ENCODE assay signal across 16 cellular contexts in genomic region chr11:27453701-27454100, GRCh38. TPM values are rescaled to one million over a fixed set of nuclear protein-coding genes. Genes with fewer than 3 reads are reported as not detected.
DNase-seq lines count a peak whose midpoint lies in the region; ATAC-seq and TF ChIP-seq lines count a peak whose summit lies in the region.
"Had no signal": no experiment of that assay in that cellular context is flagged by ENCODE, and none has a peak within 500 bp of the region (broad histone marks: within the 10 kb centered on the region; RNA-seq: fewer than 3 reads in every experiment).

No MANE protein-coding gene starts in this region.

- no peak overlapping the region for H2BK5ac ChIP-seq in H9 (ENCODE audit: insufficient read length, low read length)

- no peak overlapping the region for H3K56ac ChIP-seq in H9 (ENCODE audit: insufficient read length, low read depth, low read length)

- peaks cover 82% of the 10 kb centered on the region for H3F3A ChIP-seq in neural progenitor cell (ENCODE audit: low read depth)

- no peak overlapping the region for H2BK120ac ChIP-seq in H9 (ENCODE audit: low read depth, low read length, poor library complexity, severe bottlenecking)

- H3K27ac ChIP-seq in H9 (ENCODE audit: insufficient read length, low read depth, low read length) (no peak overlapping the region), body of pancreas (peak overlapping the region in 1 of 4 donors; percentile 4), foreskin keratinocyte (peak overlapping the region; percentile 15), neural progenitor cell (no peak overlapping the region)
- H3K27ac ChIP-seq: 22Rv1, BLaER1 had no signal

- no peak overlapping the region for H2BK12ac ChIP-seq in H9 (ENCODE audit: insufficient read length, low read depth, low read length)

- H3K4me2 ChIP-seq in H9 (ENCODE audit: insufficient read depth, insufficient read length, low read length) = no peak overlapping the region
- no peak overlapping the region for H3K4me2 ChIP-seq in neural progenitor cell
- H3K4me2 ChIP-seq: BLaER1 had no signal

- TF ChIP-seq CTCF in H9 (conservative IDR thresholded peaks at IDR 0.05) (no peak), body of pancreas (IDR thresholded peaks at IDR 0.05) (no peak), foreskin keratinocyte (conservative IDR thresholded peaks at IDR 0.05) (no peak), neural progenitor cell (IDR thresholded peaks at IDR 0.05) (no peak)

- no peak overlapping the region for H3K4ac ChIP-seq in H9 (ENCODE audit: low read depth, low read length)

- no peaks in the 10 kb centered on the region; the same call in 1 of the 2 replicates for H3K4me1 ChIP-seq in H9 (ENCODE audit: insufficient read depth, low read length)
- peaks cover 91% of the 10 kb centered on the region for H3K4me1 ChIP-seq in body of pancreas
- H3K4me1 ChIP-seq in foreskin keratinocyte = peaks cover 25% of the 10 kb centered on the region
- peaks cover 61% of the 10 kb centered on the region for H3K4me1 ChIP-seq in neural progenitor cell
- H3K4me1 ChIP-seq: BLaER1 had no signal

- H3K4me3 ChIP-seq in body of pancreas = no peak overlapping the region
- H3K4me3 ChIP-seq in neural progenitor cell = no peak overlapping the region
- H3K4me3 ChIP-seq: BLaER1, GM12878, HAP-1 had no signal

- H2AK5ac ChIP-seq in H9 (ENCODE audit: insufficient read length, low read length) = no peak overlapping the region

- H3T11ph ChIP-seq in H9 (ENCODE audit: low read length) = no peak overlapping the region

- TF ChIP-seq POLR2A in body of pancreas (IDR thresholded peaks at IDR 0.05) = no peak

- H2BK15ac ChIP-seq in H9 (ENCODE audit: low read depth, low read length) = no peak overlapping the region

- H4K20me1 ChIP-seq in H9 (ENCODE audit: control insufficient read depth, insufficient read depth, insufficient read length) = no peaks in the 10 kb centered on the region
- H4K20me1 ChIP-seq in neural progenitor cell (ENCODE audit: low read depth) = peaks cover 90% of the 10 kb centered on the region
- H4K20me1 ChIP-seq: BLaER1 had no signal

- no peak overlapping the region for H3K18ac ChIP-seq in H9 (ENCODE audit: insufficient read length, low read depth, low read length)

- H3K36me3 ChIP-seq in body of pancreas (replicated peaks in 1 of 2; ENCODE audit: insufficient read depth in 1 of 2, low read depth in 2 of 2) (no peaks in the 10 kb centered on the region), neural progenitor cell (peaks cover 6% of the 10 kb centered on the region)
- H3K36me3 ChIP-seq: BLaER1 had no signal

- no peaks in the 10 kb centered on the region for H3K36me3 Mint-ChIP-seq in activated T-cell treated with anti-CD3 and anti-CD28 coated beads, Interleukin-2, amount 50 U/mL, for 72 hours (ENCODE audit: insufficient read depth in 2 of 2)
- no peaks in the 10 kb centered on the region for H3K36me3 Mint-ChIP-seq in activated T-cell treated with anti-CD3 and anti-CD28 coated beads, Interleukin-2, amount 50 U/mL, for 24 hours (ENCODE audit: low read depth)
- H3K36me3 Mint-ChIP-seq in H9 (ENCODE audit: insufficient read depth in 1 of 3, low read depth in 3 of 3) (peaks cover 19 to 64% (median 26%) of the 10 kb centered on the region in 3 experiments), immature natural killer cell (no peaks in the 10 kb centered on the region), neural progenitor cell (peaks cover 14% of the 10 kb centered on the region)
- H3K36me3 Mint-ChIP-seq: CD14-positive monocyte; CD4-positive, alpha-beta memory T cell had no signal

- no peaks in the 10 kb centered on the region for H3K4me1 Mint-ChIP-seq in activated T-cell treated with anti-CD3 and anti-CD28 coated beads, Interleukin-2, amount 50 U/mL, for 72 hours (ENCODE audit: low read depth)
- no peaks in the 10 kb centered on the region for H3K4me1 Mint-ChIP-seq in activated T-cell treated with anti-CD3 and anti-CD28 coated beads, Interleukin-2, amount 50 U/mL, for 24 hours (ENCODE audit: low read depth)
- H3K4me1 Mint-ChIP-seq in H9 = peaks cover 72 to 80% of the 10 kb centered on the region in 2 experiments
- no peaks in the 10 kb centered on the region for H3K4me1 Mint-ChIP-seq in immature natural killer cell
- peaks cover 24% of the 10 kb centered on the region for H3K4me1 Mint-ChIP-seq in neural progenitor cell
- H3K4me1 Mint-ChIP-seq: CD14-positive monocyte; CD4-positive, alpha-beta memory T cell had no signal

- no peak for ATAC-seq in activated T-cell treated with anti-CD3 and anti-CD28 coated beads, Interleukin-2, amount 50 U/mL, for 72 hours (replicated peaks in 1 of 2)
- ATAC-seq in body of pancreas (peak; percentile 22), foreskin keratinocyte (no peak), GM21390 (IDR thresholded peaks at IDR 0.05; ENCODE audit: unreplicated experiment) (no peak)
- ATAC-seq: GM12878 had no signal

- H3K9me3 ChIP-seq in H9 (ENCODE audit: control insufficient read depth, low read depth, low read length) (no peaks in the 10 kb centered on the region), body of pancreas (no peaks in the 10 kb centered on the region), neural progenitor cell (ENCODE audit: low read depth) (no peaks in the 10 kb centered on the region)
- H3K9me3 ChIP-seq: BLaER1, HAP-1 had no signal

- H3K27me3 Mint-ChIP-seq in activated T-cell treated with anti-CD3 and anti-CD28 coated beads, Interleukin-2, amount 50 U/mL, for 72 hours (ENCODE audit: low read depth) = peaks cover 10% of the 10 kb centered on the region
- H3K27me3 Mint-ChIP-seq in activated T-cell treated with anti-CD3 and anti-CD28 coated beads, Interleukin-2, amount 50 U/mL, for 24 hours = no peaks in the 10 kb centered on the region
- H3K27me3 Mint-ChIP-seq in H9 (ENCODE audit: low read depth) = no peaks in the 10 kb centered on the region
- H3K27me3 Mint-ChIP-seq in immature natural killer cell (ENCODE audit: low read depth in 3 of 3) = peaks cover 2 to 3% (median 3%) of the 10 kb centered on the region in 3 donors
- peaks cover 3% of the 10 kb centered on the region for H3K27me3 Mint-ChIP-seq in neural progenitor cell (ENCODE audit: insufficient read depth, low read depth)

- H2AFZ ChIP-seq in H9 (ENCODE audit: low read length) (no peak overlapping the region), neural progenitor cell (replicated peaks) (no peak overlapping the region)

- no peak overlapping the region for H3K4me3 Mint-ChIP-seq in activated T-cell treated with anti-CD3 and anti-CD28 coated beads, Interleukin-2, amount 50 U/mL, for 72 hours
- H3K4me3 Mint-ChIP-seq in activated T-cell treated with anti-CD3 and anti-CD28 coated beads, Interleukin-2, amount 50 U/mL, for 24 hours = no peak overlapping the region
- H3K4me3 Mint-ChIP-seq in H9 = no peak overlapping the region
- no peak overlapping the region for H3K4me3 Mint-ChIP-seq in immature natural killer cell
- no peak overlapping the region for H3K4me3 Mint-ChIP-seq in neural progenitor cell
- H3K4me3 Mint-ChIP-seq: CD14-positive monocyte; CD4-positive, alpha-beta memory T cell had no signal

- H2BK20ac ChIP-seq in H9 (ENCODE audit: low read depth, low read length, poor library complexity, severe bottlenecking) = no peak overlapping the region

- peaks cover 0 to 1% of the 10 kb centered on the region in 2 donors for H3K9me3 Mint-ChIP-seq in activated T-cell treated with anti-CD3 and anti-CD28 coated beads, Interleukin-2, amount 50 U/mL, for 72 hours
- no peaks in the 10 kb centered on the region for H3K9me3 Mint-ChIP-seq in activated T-cell treated with anti-CD3 and anti-CD28 coated beads, Interleukin-2, amount 50 U/mL, for 24 hours
- H3K9me3 Mint-ChIP-seq in H9 = peaks cover 19% of the 10 kb centered on the region in 2 experiments
- H3K9me3 Mint-ChIP-seq in immature natural killer cell = peaks cover 0 to 3% (median 0%) of the 10 kb centered on the region in 6 donors
- peaks cover 8% of the 10 kb centered on the region for H3K9me3 Mint-ChIP-seq in neural progenitor cell

- no peak for DNase-seq in activated T-cell treated with anti-CD3 and anti-CD28 coated beads, Interleukin-2, amount 50 U/mL, for 72 hours
- no peak for DNase-seq in activated T-cell treated with anti-CD3 and anti-CD28 coated beads, Interleukin-2, amount 50 U/mL, for 24 hours
- no peak for DNase-seq in H9
- no peak for DNase-seq in body of pancreas
- DNase-seq in foreskin keratinocyte = peak in 1 of 2 donors; percentile 22
- no peak for DNase-seq in immature natural killer cell
- DNase-seq in neural progenitor cell (ENCODE audit: low spot score) = no peak
- DNase-seq: CD4-positive, alpha-beta memory T cell; DMS153; DMS79 had no signal

- peaks cover 12% of the 10 kb centered on the region for H3K79me1 ChIP-seq in H9 (ENCODE audit: insufficient read depth, low read depth, low read length, poor library complexity, severe bottlenecking)

- H4K5ac ChIP-seq in H9 (ENCODE audit: insufficient read length, low read depth, low read length) = no peak overlapping the region

- peak overlapping the region; percentile 13 for H3K27ac Mint-ChIP-seq in activated T-cell treated with anti-CD3 and anti-CD28 coated beads, Interleukin-2, amount 50 U/mL, for 72 hours
- no peak overlapping the region for H3K27ac Mint-ChIP-seq in activated T-cell treated with anti-CD3 and anti-CD28 coated beads, Interleukin-2, amount 50 U/mL, for 24 hours
- H3K27ac Mint-ChIP-seq in H9 (peak overlapping the region in 2 of 3 experiments; percentile 13 to 93; a peak in 3 of 7 replicates), immature natural killer cell (no peak overlapping the region), neural progenitor cell (no peak overlapping the region)
- H3K27ac Mint-ChIP-seq: CD14-positive monocyte; CD4-positive, alpha-beta memory T cell had no signal

- H3K9ac ChIP-seq in H9 (ENCODE audit: extremely low read depth, insufficient read length, low read length) (no peak overlapping the region), neural progenitor cell (no peak overlapping the region)
- H3K9ac ChIP-seq: BLaER1 had no signal

- H3K27me3 ChIP-seq in H9 (ENCODE audit: insufficient read depth, low read length) = no peaks in the 10 kb centered on the region
- H3K27me3 ChIP-seq in body of pancreas = no peaks in the 10 kb centered on the region
- H3K27me3 ChIP-seq in foreskin keratinocyte = no peaks in the 10 kb centered on the region
- H3K27me3 ChIP-seq in neural progenitor cell = no peaks in the 10 kb centered on the region
- H3K27me3 ChIP-seq: BLaER1 had no signal

- H3K14ac ChIP-seq in H9 (ENCODE audit: insufficient read depth, low read length) = no peak overlapping the region

- no peak overlapping the region for H3K23ac ChIP-seq in H9 (ENCODE audit: insufficient read length, low read depth, low read length)

- no peaks in the 10 kb centered on the region for H3K23me2 ChIP-seq in H9 (ENCODE audit: insufficient read length, low read depth, low read length, poor library complexity, severe bottlenecking)

- WGBS in H9 (ENCODE audit: extremely low coverage, insufficient read length, low lambda C conversion rate) = no CpG with 5 or more reads among the region's 1 CpG
- WGBS in body of pancreas, 2 donors = 23 to 24% methylated on average over 1 of the region's 1 CpG

- H3K79me2 ChIP-seq in H9 (ENCODE audit: insufficient read depth, low read length) (peaks cover 25% of the 10 kb centered on the region; the same call in 1 of the 2 replicates), neural progenitor cell (ENCODE audit: low read depth) (peaks cover 100% of the 10 kb centered on the region)

- no peak overlapping the region for H4K8ac ChIP-seq in H9 (replicated peaks; ENCODE audit: insufficient read length, low read depth, low read length)

- no peak overlapping the region for H4K91ac ChIP-seq in H9 (ENCODE audit: insufficient read length, low read depth, low read length)

- intact Hi-C loops in body of pancreas (cut with DNase I) = no loop called here

RNA-seq across cellular contexts. Expression of gene LGR4, which starts 18.9 kb away (rescaled TPM):
- total RNA-seq in activated T-cell treated with anti-CD3 and anti-CD28 coated beads, Interleukin-2, amount 50 U/mL, for 72 hours = under 1 TPM; 0.05 to 0.30 TPM
- 97.1 and 99.2 TPM in 2 replicates for total RNA-seq in H9 (2021)
- 100 to 1,000 TPM; 120 to 145 TPM for total RNA-seq in body of pancreas
- 29.0 and 40.7 TPM in 2 replicates for total RNA-seq in foreskin keratinocyte
- polyA plus RNA-seq in foreskin keratinocyte = 5.5 and 9.1 TPM in 2 replicates
- under 1 TPM in 1 of 3 donors, not detected in 2; 0.51 TPM for polyA plus RNA-seq in immature natural killer cell
- 219 and 274 TPM in 2 replicates for total RNA-seq in neural progenitor cell (ENCODE audit: low replicate concordance)

RNA-seq across cellular contexts. Expression of gene LIN7C, which starts 52.9 kb away (rescaled TPM):
- 10 to 100 TPM; 16.9 to 23.5 TPM for total RNA-seq in activated T-cell treated with anti-CD3 and anti-CD28 coated beads, Interleukin-2, amount 50 U/mL, for 72 hours
- 40.0 and 41.3 TPM in 2 replicates for total RNA-seq in H9 (2021)
- total RNA-seq in body of pancreas = 10 to 100 TPM; 17.5 to 27.8 TPM
- total RNA-seq in foreskin keratinocyte = 42.6 and 46.6 TPM in 2 replicates
- 8.1 and 10.7 TPM in 2 replicates for polyA plus RNA-seq in foreskin keratinocyte
- polyA plus RNA-seq in immature natural killer cell = 10 to 100 TPM in 1 of 3 donors, 1 to 10 TPM in 2; 5.1 to 11.0 (median 5.4) TPM
- 44.5 and 82.1 TPM in 2 replicates for total RNA-seq in neural progenitor cell (ENCODE audit: low replicate concordance)

Comparison
In these comparisons a context has a peak if more than half of its experiments do, and no peak if none do; other contexts are left out.
1. H3K27ac Mint-ChIP-seq: peak in activated T-cell treated with anti-CD3 and anti-CD28 coated beads, Interleukin-2, amount 50 U/mL, for 72 hours (single experiment) and H9 (2 of 3); none in activated T-cell treated with anti-CD3 and anti-CD28 coated beads, Interleukin-2, amount 50 U/mL, for 24 hours (single experiment), immature natural killer cell (0 of 6) and neural progenitor cell (single experiment).
2. RNA of gene LGR4, which starts 18.9 kb away (total RNA-seq): 219 to 274 TPM in neural progenitor cell, 120 to 145 TPM in body of pancreas, 97.1 to 99.2 TPM in H9 and 29.0 to 40.7 TPM in foreskin keratinocyte; 0.05 to 0.30 TPM in activated T-cell treated with anti-CD3 and anti-CD28 coated beads, Interleukin-2, amount 50 U/mL, for 72 hours; every median in the first group is over 10 times any median in the second.